Comparison of ENCODE assay signal across 8 cellular contexts in the genomic region with DNA sequence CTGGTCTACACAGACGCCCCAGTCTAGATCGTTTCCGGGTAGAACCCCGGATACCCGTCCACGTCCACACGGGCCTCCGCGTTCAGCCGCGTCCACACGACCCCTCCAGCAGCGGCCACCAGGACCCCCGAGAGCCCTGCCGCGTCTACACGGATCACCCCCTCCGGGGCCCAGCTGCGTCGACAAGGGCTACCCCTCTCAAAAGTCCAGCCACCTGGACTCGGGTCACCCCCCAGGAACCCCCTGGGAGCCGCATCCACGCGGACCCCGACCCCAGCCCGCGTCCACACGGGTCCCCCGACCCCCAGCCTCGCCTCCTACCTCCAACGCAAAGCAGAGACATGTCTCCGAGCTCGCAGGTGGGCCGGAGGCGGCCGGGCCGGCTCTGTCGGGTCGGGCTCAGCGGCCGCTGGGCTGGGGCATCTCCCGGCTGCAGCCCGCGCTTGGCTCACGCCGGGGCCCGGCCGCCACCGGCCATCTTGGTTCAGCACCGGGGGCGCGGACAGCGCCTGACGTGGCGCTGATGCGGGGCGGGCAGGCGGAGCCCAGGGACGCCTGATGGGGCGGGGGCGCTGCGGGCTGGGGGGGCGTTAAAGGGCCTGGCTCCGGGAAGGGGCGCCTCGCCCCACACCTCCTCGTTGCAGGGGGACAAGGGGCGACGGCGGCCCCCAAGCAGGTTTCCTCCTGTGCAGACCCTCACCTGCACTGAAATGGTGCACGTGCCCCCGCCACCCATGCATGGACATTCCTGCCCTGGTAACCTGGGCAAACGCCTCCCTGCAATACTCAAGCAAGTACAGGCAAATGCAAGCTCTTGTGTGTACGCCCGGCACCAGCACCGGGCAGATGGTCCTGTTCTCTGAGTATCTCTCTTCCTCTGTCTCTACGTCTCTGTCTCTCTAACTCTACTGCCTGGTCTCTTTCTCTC. TPM values are rescaled to one million over a fixed set of nuclear protein-coding genes. Genes with fewer than 3 reads are reported as not detected.
A peak's percentile ranks its signal among the peaks of the same experiment; 100 is the strongest.
DNase-seq lines count a peak whose midpoint lies in the region; ATAC-seq and TF ChIP-seq lines count a peak whose summit lies in the region.

UNC13A (minus strand) TSS at position 498 of the 928 bp plus-strand sequence; CDS start at position 343, 155 bp downstream.

- peak within 1 kb of the TSS; percentile 89; the same call in 1 of the 2 replicates for H3K9ac ChIP-seq in iPS-20b (ENCODE audit: low read depth, low read length)

- H3K36me3 ChIP-seq in iPS-20b (ENCODE audit: insufficient read depth, low read depth, low read length): no peaks in the 10 kb centered on the region

- peaks cover 27% of the 10 kb centered on the region for H3K4me1 Mint-ChIP-seq in HFFc6 (ENCODE audit: low read depth)

- no peak within 1 kb of the TSS; the same call in 1 of the 2 replicates for H3K27ac Mint-ChIP-seq in HFFc6

- no peak for ATAC-seq in GM18519 (IDR thresholded peaks at IDR 0.05; ENCODE audit: low FRiP score, unreplicated experiment)

- peaks cover 8% of the 10 kb centered on the region for H3K27me3 ChIP-seq in iPS-20b (ENCODE audit: insufficient read depth, low read length)

- H3K27me3 Mint-ChIP-seq in HFFc6 (ENCODE audit: insufficient read depth): peaks cover 19% of the 10 kb centered on the region

- DNase-seq in AG08396 (ENCODE audit: low spot score) (peak; percentile 86), HFFc6 (no peak), T-helper 1 cell (peak in 4 of 5 donors; percentile 23 to 41 (median 28)), anterior cingulate cortex (lab: John Stamatoyannopoulos, UW) (peak in 53 of 58 donors; percentile 6 to 80 (median 47)), OCI-M2 (lab: John Stamatoyannopoulos, UW; ENCODE audit: unreplicated experiment) (no peak)
- DNase-seq in stimulated activated CD4-positive, alpha-beta T cell treated with anti-CD3 and anti-CD28 coated beads, Interleukin-4, amount 100 ng/mL, for 48 hours (ENCODE audit: low read depth in 2 of 2): peak; percentile 34 to 44

- peak within 1 kb of the TSS; percentile 79 for H3K27ac ChIP-seq in iPS-20b (ENCODE audit: low read length)

- H3K9me3 ChIP-seq in iPS-20b (ENCODE audit: insufficient read depth, low read depth, low read length): no peaks in the 10 kb centered on the region

- no peak for TF ChIP-seq CTCF in HFFc6 (IDR thresholded peaks at IDR 0.05)

- peak within 1 kb of the TSS; percentile 43 for H3K4me3 Mint-ChIP-seq in HFFc6

- H3K4me1 ChIP-seq in iPS-20b (ENCODE audit: insufficient read depth, low read length): peaks cover 9% of the 10 kb centered on the region; the same call in 1 of the 2 replicates

- no peaks in the 10 kb centered on the region for H3K36me3 Mint-ChIP-seq in HFFc6 (ENCODE audit: low read depth)

- no peaks in the 10 kb centered on the region for H3K9me3 Mint-ChIP-seq in HFFc6

- peak within 1 kb of the TSS; percentile 86 for H3K4me3 ChIP-seq in iPS-20b (ENCODE audit: low read length)

RNA-seq across cellular contexts. Expression of gene UNC13A, which starts in this region (rescaled TPM):
- under 1 TPM; 0.07 to 0.71 (median 0.21) TPM for total RNA-seq in HFFc6 (2021; fragmentation: NEBNext Ultra II Directional; extraction: Animal tissue kit (Norgen Biotek cat#: 25700))

Comparison
In these comparisons a context has a peak if more than half of its experiments do, and no peak if none do; other contexts are left out.
1. DNase-seq: peak in AG08396 (single experiment), T-helper 1 cell (4 of 5), anterior cingulate cortex (53 of 58) and stimulated activated CD4-positive, alpha-beta T cell treated with anti-CD3 and anti-CD28 coated beads, Interleukin-4, amount 100 ng/mL, for 48 hours (2 of 2); none in HFFc6 (single experiment) and OCI-M2 (single experiment).